In the genomic region with DNA sequence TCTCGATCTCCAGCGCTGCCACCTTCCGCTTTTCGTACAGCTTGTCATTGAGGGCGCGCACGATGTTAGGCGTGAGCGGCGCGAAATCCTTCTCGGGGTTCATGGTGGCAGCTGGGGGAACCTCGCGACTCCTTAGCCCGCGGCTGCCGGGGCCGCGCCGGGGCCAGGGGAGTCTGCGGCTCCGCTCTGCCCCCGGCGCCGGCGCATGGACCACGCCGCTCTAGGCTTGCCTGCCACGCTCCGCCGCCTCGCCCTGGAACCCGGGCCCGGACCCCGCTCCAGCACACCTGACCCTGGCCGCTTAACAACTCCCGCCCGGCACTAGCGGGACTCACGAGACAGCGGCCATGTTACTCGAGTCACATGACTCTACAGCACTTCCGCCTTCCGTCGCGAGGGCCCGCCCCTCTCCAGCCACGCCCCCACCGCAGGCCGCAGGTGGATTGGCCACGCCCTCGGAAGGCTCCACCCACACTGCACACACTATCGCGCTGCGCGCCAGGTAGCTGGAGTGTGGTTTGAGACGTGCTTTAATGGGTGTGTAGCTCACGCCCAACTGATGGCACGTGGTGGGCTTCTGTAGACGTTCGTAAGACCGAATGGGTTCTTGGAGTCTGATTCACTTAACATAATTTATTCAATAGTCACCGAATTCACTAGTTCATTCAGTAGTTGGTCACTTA, we compare ENCODE assay signal across 8 cellular contexts.
DNase-seq lines count a peak whose midpoint lies in the region; ATAC-seq, FAIRE-seq and TF ChIP-seq lines count a peak whose summit lies in the region.

Gene VAC14, minus strand, starts transcription at position 361 of the 683 bp plus-strand sequence. Its CDS starts 258 bp downstream, at position 103.

- no peak for TF ChIP-seq CTCF in AG09309 (IDR thresholded peaks at IDR 0.05; ENCODE audit: control insufficient read depth, insufficient read depth, low read depth, low read length, missing control alignments)

- DNase-seq in AG09309 (ENCODE audit: low read depth) (no peak), NCI-H446 (lab: John Stamatoyannopoulos, UW) (peak; percentile 41 to 86), cerebellar cortex (ENCODE audit: low spot score) (peak; percentile 92)
- DNase-seq in activated CD4-positive, CD25-positive, alpha-beta regulatory T cell treated with anti-CD3 and anti-CD28 coated beads, Interleukin-2, amount 50 U/mL, for 16 hours (ENCODE audit: low read depth, low spot score) = peak; percentile 95
- DNase-seq in stimulated activated CD4-positive, alpha-beta T cell treated with anti-CD3 and anti-CD28 coated beads, Interleukin-12 subunit alpha, Interleukin-12 subunit beta, amount 100 ng/mL, for 48 hours (ENCODE audit: low read depth in 2 of 3, low spot score in 1 of 3) = peak; percentile 94 to 97 (median 95)

- ATAC-seq in GM19035 (IDR thresholded peaks at IDR 0.05; ENCODE audit: unreplicated experiment) = peak; percentile 92
- ATAC-seq in HG03342 (IDR thresholded peaks at IDR 0.05; ENCODE audit: unreplicated experiment) = peak; percentile 95

- FAIRE-seq in islet of Langerhans (lab: Jason Lieb, UNC) = peak; percentile 43

- peak within 1 kb of the TSS; percentile 96 for H3K4me3 ChIP-seq in AG09309 (ENCODE audit: control insufficient read depth, low read depth, low read length)
